In genomic region chr16:82874672-82875071, GRCh38 we compare ENCODE assay signal across 20 cellular contexts.
"Had no signal": no experiment of that assay in that cellular context is flagged by ENCODE, and none has a peak within 500 bp of the region (broad histone marks: within the 10 kb centered on the region; RNA-seq: fewer than 3 reads in every experiment).

No MANE protein-coding gene starts in this region.

- H3K4me3 ChIP-seq: cardiac muscle cell, gastroesophageal sphincter, hepatocyte, ovary, right atrium auricular region, smooth muscle cell, testis, tibial nerve, upper lobe of right lung had no signal

- H3K4me1 Mint-ChIP-seq: naive thymus-derived CD4-positive, alpha-beta T cell; neural crest cell; stimulated activated memory B cell treated with anti-CD40 and anti-IgM and Interleukin-4, amounts not matched to agents 10 μg/mL and 1 μg/mL and 100 μg/mL, for 72 hours; stimulated activated naive CD8-positive, alpha-beta T cell treated with anti-CD3 and anti-CD28 coated beads, Interleukin-15, amount 100 ng/mL, for 72 hours had no signal

- H3K27me3 ChIP-seq: cardiac muscle cell, gastroesophageal sphincter, hepatocyte, ovary, right atrium auricular region, testis, tibial nerve, upper lobe of right lung had no signal

- H3K36me3 ChIP-seq: cardiac muscle cell, gastroesophageal sphincter, ovary, right atrium auricular region, tibial nerve, upper lobe of right lung had no signal

- H3K27ac Mint-ChIP-seq: naive thymus-derived CD4-positive, alpha-beta T cell; stimulated activated memory B cell treated with anti-CD40 and anti-IgM and Interleukin-4, amounts not matched to agents 10 μg/mL and 1 μg/mL and 100 μg/mL, for 72 hours; stimulated activated naive CD8-positive, alpha-beta T cell treated with anti-CD3 and anti-CD28 coated beads, Interleukin-15, amount 100 ng/mL, for 72 hours had no signal

- H3K4me3 Mint-ChIP-seq: naive thymus-derived CD4-positive, alpha-beta T cell; neural crest cell; stimulated activated memory B cell treated with anti-CD40 and anti-IgM and Interleukin-4, amounts not matched to agents 10 μg/mL and 1 μg/mL and 100 μg/mL, for 72 hours; stimulated activated naive CD8-positive, alpha-beta T cell treated with anti-CD3 and anti-CD28 coated beads, Interleukin-15, amount 100 ng/mL, for 72 hours had no signal

- H3K36me3 Mint-ChIP-seq: naive thymus-derived CD4-positive, alpha-beta T cell had no signal

- H3K27ac ChIP-seq: cardiac muscle cell, gastroesophageal sphincter, hepatocyte, ovary, testis, tibial nerve, upper lobe of right lung had no signal

- DNase-seq: effector memory CD4-positive, alpha-beta T cell; foreskin fibroblast; kidney; left cardiac atrium; left ventricle myocardium superior; naive thymus-derived CD4-positive, alpha-beta T cell; ovary; stimulated activated CD4-positive, alpha-beta T cell treated with anti-CD3 and anti-CD28 coated beads, Interleukin-4, amount 100 ng/mL, for 24 hours; stimulated activated naive CD8-positive, alpha-beta T cell treated with anti-CD3 and anti-CD28 coated beads, Interleukin-15, amount 100 ng/mL, for 72 hours; testis; upper lobe of right lung had no signal

- H3K9me3 ChIP-seq: testis, upper lobe of right lung had no signal

- ATAC-seq: esophagus mucosa; gastroesophageal sphincter; naive thymus-derived CD4-positive, alpha-beta T cell; stimulated activated memory B cell treated with anti-CD40 and anti-IgM and Interleukin-4, amounts not matched to agents 10 μg/mL and 1 μg/mL and 100 μg/mL, for 72 hours; stimulated activated naive CD8-positive, alpha-beta T cell treated with anti-CD3 and anti-CD28 coated beads, Interleukin-15, amount 100 ng/mL, for 72 hours; upper lobe of right lung had no signal

- H3K4me1 ChIP-seq: testis, tibial nerve, upper lobe of right lung had no signal

- H3K27me3 Mint-ChIP-seq: stimulated activated naive CD8-positive, alpha-beta T cell treated with anti-CD3 and anti-CD28 coated beads, Interleukin-15, amount 100 ng/mL, for 72 hours had no signal
